Comparison of ENCODE assay signal across 9 cellular contexts in genomic region chrX:101932249-101932570, GRCh38. TPM values are rescaled to one million over a fixed set of nuclear protein-coding genes. Genes with fewer than 3 reads are reported as not detected.
DNase-seq lines count a peak whose midpoint lies in the region; ATAC-seq and TF ChIP-seq lines count a peak whose summit lies in the region.
"Had no signal": no experiment of that assay in that cellular context is flagged by ENCODE, and none has a peak within 500 bp of the region (broad histone marks: within the 10 kb centered on the region; RNA-seq: fewer than 3 reads in every experiment).

No MANE protein-coding gene starts in this region.

- peaks cover 8% of the 10 kb centered on the region for H3K9me3 Mint-ChIP-seq in T-helper 1 cell treated with Interleukin-12 subunit alpha and Interleukin-12 subunit beta and Interleukin-4 antibody, amounts not matched to agents 30 μg/mL and 1 μg/mL, for 36 hours
- H3K9me3 Mint-ChIP-seq in stimulated activated effector memory CD8-positive, alpha-beta T cell treated with anti-CD3 and anti-CD28 coated beads, Interleukin-12 subunit alpha, Interleukin-12 subunit beta, amount 100 ng/mL, for 72 hours = peaks cover 6% of the 10 kb centered on the region

- ATAC-seq in gastroesophageal sphincter = no peak
- ATAC-seq in stimulated activated effector memory CD8-positive, alpha-beta T cell treated with anti-CD3 and anti-CD28 coated beads, Interleukin-12 subunit alpha, Interleukin-12 subunit beta, amount 100 ng/mL, for 72 hours = no peak
- no peak for ATAC-seq in HG03139 (IDR thresholded peaks at IDR 0.05; ENCODE audit: unreplicated experiment)

- TF ChIP-seq POLR2A in gastroesophageal sphincter (IDR thresholded peaks at IDR 0.05) = no peak

- peak overlapping the region; percentile 60 for H3K27ac ChIP-seq in VCaP
- peak overlapping the region in 3 of 4 donors; percentile 87 to 97 (median 96) for H3K27ac ChIP-seq in gastroesophageal sphincter
- peak overlapping the region in 1 of 2 donors; percentile 99 for H3K27ac ChIP-seq in ascending aorta
- H3K27ac ChIP-seq: SJSA1 had no signal

- peaks cover 9% of the 10 kb centered on the region for H3K4me1 Mint-ChIP-seq in T-helper 1 cell treated with Interleukin-12 subunit alpha and Interleukin-12 subunit beta and Interleukin-4 antibody, amounts not matched to agents 30 μg/mL and 1 μg/mL, for 36 hours (ENCODE audit: low read depth)
- peaks cover 13% of the 10 kb centered on the region for H3K4me1 Mint-ChIP-seq in stimulated activated effector memory CD8-positive, alpha-beta T cell treated with anti-CD3 and anti-CD28 coated beads, Interleukin-12 subunit alpha, Interleukin-12 subunit beta, amount 100 ng/mL, for 72 hours

- TF ChIP-seq CTCF in VCaP (conservative IDR thresholded peaks at IDR 0.05) (no peak), gastroesophageal sphincter (IDR thresholded peaks at IDR 0.05) (no peak), ascending aorta (IDR thresholded peaks at IDR 0.05) (no peak)

- no peaks in the 10 kb centered on the region for H3K4me1 ChIP-seq in gastroesophageal sphincter
- no peaks in the 10 kb centered on the region for H3K4me1 ChIP-seq in ascending aorta
- H3K4me1 ChIP-seq: SJSA1 had no signal

- no peak for DNase-seq in T-helper 1 cell
- DNase-seq in stimulated activated effector memory CD8-positive, alpha-beta T cell treated with anti-CD3 and anti-CD28 coated beads, Interleukin-12 subunit alpha, Interleukin-12 subunit beta, amount 100 ng/mL, for 72 hours (ENCODE audit: low spot score in 2 of 2) = no peak
- no peak for DNase-seq in NCI-H1436 treated with DMSO at 0.1 percent for 48 hours (lab: John Stamatoyannopoulos, UW)
- no peak for DNase-seq in ascending aorta (ENCODE audit: low spot score in 2 of 2)

- intact Hi-C loops in ascending aorta (cut with DNase I) = loop anchor here (5.0 to 10.0 kb wide), 5 partner anchors 193 to 1755 kb away; partner anchors contain the start of genes MORF4L2, RPL36A and TCEAL2

- H3K9me3 ChIP-seq in gastroesophageal sphincter (no peaks in the 10 kb centered on the region), ascending aorta (no peaks in the 10 kb centered on the region)
- H3K9me3 ChIP-seq: SJSA1 had no signal

- WGBS in gastroesophageal sphincter (ENCODE audit: low coverage in 1 of 2), 2 donors = 0 to 20% methylated on average over 2 of the region's 8 CpGs

- H3K36me3 ChIP-seq in gastroesophageal sphincter (no peaks in the 10 kb centered on the region), ascending aorta (no peaks in the 10 kb centered on the region)
- H3K36me3 ChIP-seq: SJSA1 had no signal

- H3K36me3 Mint-ChIP-seq in T-helper 1 cell treated with Interleukin-12 subunit alpha and Interleukin-12 subunit beta and Interleukin-4 antibody, amounts not matched to agents 30 μg/mL and 1 μg/mL, for 36 hours (ENCODE audit: low read depth) = peaks cover 2% of the 10 kb centered on the region
- H3K36me3 Mint-ChIP-seq in stimulated activated effector memory CD8-positive, alpha-beta T cell treated with anti-CD3 and anti-CD28 coated beads, Interleukin-12 subunit alpha, Interleukin-12 subunit beta, amount 100 ng/mL, for 72 hours = peaks cover 7% of the 10 kb centered on the region

- H3K4me3 ChIP-seq in gastroesophageal sphincter = peak overlapping the region in 1 of 2 donors; percentile 81
- no peak overlapping the region for H3K4me3 ChIP-seq in ascending aorta

- peak overlapping the region; percentile 90 for H3K27ac Mint-ChIP-seq in T-helper 1 cell treated with Interleukin-12 subunit alpha and Interleukin-12 subunit beta and Interleukin-4 antibody, amounts not matched to agents 30 μg/mL and 1 μg/mL, for 36 hours
- peak overlapping the region; percentile 97 for H3K27ac Mint-ChIP-seq in stimulated activated effector memory CD8-positive, alpha-beta T cell treated with anti-CD3 and anti-CD28 coated beads, Interleukin-12 subunit alpha, Interleukin-12 subunit beta, amount 100 ng/mL, for 72 hours

- H3K27me3 Mint-ChIP-seq in T-helper 1 cell treated with Interleukin-12 subunit alpha and Interleukin-12 subunit beta and Interleukin-4 antibody, amounts not matched to agents 30 μg/mL and 1 μg/mL, for 36 hours (ENCODE audit: low read depth) = no peaks in the 10 kb centered on the region

- no peaks in the 10 kb centered on the region for H3K27me3 ChIP-seq in gastroesophageal sphincter
- H3K27me3 ChIP-seq in ascending aorta = no peaks in the 10 kb centered on the region
- H3K27me3 ChIP-seq: SJSA1 had no signal

- no peak for TF ChIP-seq EP300 in gastroesophageal sphincter (IDR thresholded peaks at IDR 0.05)

- peak overlapping the region; percentile 87 for H3K4me3 Mint-ChIP-seq in T-helper 1 cell treated with Interleukin-12 subunit alpha and Interleukin-12 subunit beta and Interleukin-4 antibody, amounts not matched to agents 30 μg/mL and 1 μg/mL, for 36 hours
- H3K4me3 Mint-ChIP-seq in stimulated activated effector memory CD8-positive, alpha-beta T cell treated with anti-CD3 and anti-CD28 coated beads, Interleukin-12 subunit alpha, Interleukin-12 subunit beta, amount 100 ng/mL, for 72 hours = peak overlapping the region; percentile 78

RNA-seq across cellular contexts. Expression of gene ZMAT1, which starts 0.4 kb away (rescaled TPM):
- total RNA-seq in gastroesophageal sphincter (10 to 100 TPM in 1 of 4 donors, 1 to 10 TPM in 3; 3.5 to 11.1 (median 5.9) TPM), ascending aorta (0.96 TPM)
